1 cellular context compared by ENCODE assay signal in genomic region chr5:139415221-139415861, GRCh38.
TF ChIP-seq lines count a peak whose summit lies in the region.

No MANE protein-coding gene starts in this region.

TF ChIP-seq in GM12878, 131 proteins besides CTCF, POLR2A, EP300 and RAD21:
- TF ChIP-seq RUNX3 (IDR thresholded peaks at IDR 0.05; ENCODE audit: low read length), result peak; percentile 22; the same call in 1 of the 2 replicates
- TF ChIP-seq ZSCAN29 (IDR thresholded peaks at IDR 0.05), result no peak
